32 cellular contexts compared by ENCODE assay signal in genomic region chr10:114180937-114181336, GRCh38. TPM values are rescaled to one million over a fixed set of nuclear protein-coding genes. Genes with fewer than 3 reads are reported as not detected.
A peak's percentile ranks its signal among the peaks of the same experiment; 100 is the strongest.
DNase-seq lines count a peak whose midpoint lies in the region; ATAC-seq and TF ChIP-seq lines count a peak whose summit lies in the region.
"Had no signal": no experiment of that assay in that cellular context is flagged by ENCODE, and none has a peak within 500 bp of the region (broad histone marks: within the 10 kb centered on the region; RNA-seq: fewer than 3 reads in every experiment).

No MANE protein-coding gene starts in this region.

- no peaks in the 10 kb centered on the region for H3K27me3 ChIP-seq in body of pancreas
- H3K27me3 ChIP-seq in left ventricle myocardium inferior (ENCODE audit: low read depth) = no peaks in the 10 kb centered on the region

- H3K27ac ChIP-seq in body of pancreas = no peak overlapping the region
- H3K27ac ChIP-seq in left ventricle myocardium inferior (replicated peaks) = no peak overlapping the region
- H3K27ac ChIP-seq: A549 had no signal

- TF ChIP-seq CTCF in body of pancreas (IDR thresholded peaks at IDR 0.05) (no peak), left ventricle myocardium inferior (IDR thresholded peaks at IDR 0.05; ENCODE audit: borderline replicate concordance) (no peak)

- no peaks in the 10 kb centered on the region for H3K9me3 Mint-ChIP-seq in activated naive CD4-positive, alpha-beta T cell treated with anti-CD3 and anti-CD28 coated beads, Interleukin-2, amount 50 U/mL, for 72 hours
- H3K9me3 Mint-ChIP-seq in activated T-helper 17 cell treated with anti-CD3 and anti-CD28 coated beads, Interleukin-2, amount 50 U/mL, for 72 hours = no peaks in the 10 kb centered on the region
- H3K9me3 Mint-ChIP-seq: CD8-positive, alpha-beta memory T cell; GM23338; H9; HFFc6 had no signal

- TF ChIP-seq POLR2A in body of pancreas (IDR thresholded peaks at IDR 0.05) = no peak

- no peaks in the 10 kb centered on the region for H3K36me3 Mint-ChIP-seq in activated naive CD4-positive, alpha-beta T cell treated with anti-CD3 and anti-CD28 coated beads, Interleukin-2, amount 50 U/mL, for 72 hours
- no peaks in the 10 kb centered on the region for H3K36me3 Mint-ChIP-seq in activated T-helper 17 cell treated with anti-CD3 and anti-CD28 coated beads, Interleukin-2, amount 50 U/mL, for 72 hours (ENCODE audit: low read depth)
- H3K36me3 Mint-ChIP-seq: CD8-positive, alpha-beta memory T cell had no signal

- H3K9me3 ChIP-seq in body of pancreas (no peaks in the 10 kb centered on the region), left ventricle myocardium inferior (replicated peaks) (no peaks in the 10 kb centered on the region)
- H3K9me3 ChIP-seq: A549 had no signal

- intact Hi-C loops in body of pancreas (cut with DNase I) (no loop called here), left ventricle myocardium inferior (cut with micrococcal nuclease) (no loop called here)

- peak; percentile 33 to 65 for ATAC-seq in activated naive CD4-positive, alpha-beta T cell treated with anti-CD3 and anti-CD28 coated beads, Interleukin-2, amount 50 U/mL, for 72 hours
- peak; percentile 50 for ATAC-seq in GM19351 (IDR thresholded peaks at IDR 0.05; ENCODE audit: unreplicated experiment)
- peak; percentile 74 for ATAC-seq in activated T-helper 17 cell treated with anti-CD3 and anti-CD28 coated beads, Interleukin-2, amount 50 U/mL, for 72 hours (replicated peaks)
- ATAC-seq in body of pancreas = no peak
- ATAC-seq: A549, HepG2, K562 had no signal

- H3K4me1 ChIP-seq in body of pancreas (peaks cover 15% of the 10 kb centered on the region), left ventricle myocardium inferior (peaks cover 11% of the 10 kb centered on the region)
- H3K4me1 ChIP-seq: A549 had no signal

- DNase-seq in activated naive CD4-positive, alpha-beta T cell treated with anti-CD3 and anti-CD28 coated beads, Interleukin-2, amount 50 U/mL, for 72 hours (ENCODE audit: low spot score in 2 of 2) = no peak
- no peak for DNase-seq in activated naive CD4-positive, alpha-beta T cell treated with anti-CD3 and anti-CD28 coated beads, Interleukin-2, amount 50 U/mL, for 16 hours
- DNase-seq in body of pancreas (no peak), left ventricle myocardium inferior (no peak), GF-D8 (lab: John Stamatoyannopoulos, UW) (no peak)
- DNase-seq: AML-193; C1 segment of cervical spinal cord; CD8-positive, alpha-beta memory T cell; DMS 273 treated with DMSO at 0.1 percent for 48 hours; DMS79; EL; GDM1; H9; HFFc6; Kasumi-1; NCI-H1092 treated with DMSO at 0.1 percent for 48 hours; NCI-H1436; NCI-H187; NCI-H2081 treated with DMSO at 0.1 percent for 48 hours; NCI-H2171; NCI-H226; NCI-H510A; NCI-H69; SHP77 treated with DMSO at 0.1 percent for 48 hours had no signal

- no peaks in the 10 kb centered on the region for H3K27me3 Mint-ChIP-seq in activated T-helper 17 cell treated with anti-CD3 and anti-CD28 coated beads, Interleukin-2, amount 50 U/mL, for 72 hours

- H3K27ac Mint-ChIP-seq in activated naive CD4-positive, alpha-beta T cell treated with anti-CD3 and anti-CD28 coated beads, Interleukin-2, amount 50 U/mL, for 72 hours = no peak overlapping the region
- peak overlapping the region; percentile 36 for H3K27ac Mint-ChIP-seq in activated T-helper 17 cell treated with anti-CD3 and anti-CD28 coated beads, Interleukin-2, amount 50 U/mL, for 72 hours
- H3K27ac Mint-ChIP-seq: CD8-positive, alpha-beta memory T cell; GM23338; HFFc6 had no signal

- WGBS in body of pancreas, 2 donors = 87% methylated on average over 3 of the region's 3 CpGs

- H3K36me3 ChIP-seq in body of pancreas (replicated peaks in 1 of 2; ENCODE audit: insufficient read depth in 1 of 2, low read depth in 2 of 2) = no peaks in the 10 kb centered on the region
- H3K36me3 ChIP-seq in left ventricle myocardium inferior = no peaks in the 10 kb centered on the region

- peaks cover 1% of the 10 kb centered on the region for H3K4me1 Mint-ChIP-seq in activated T-helper 17 cell treated with anti-CD3 and anti-CD28 coated beads, Interleukin-2, amount 50 U/mL, for 72 hours

- H3K4me3 ChIP-seq in body of pancreas (no peak overlapping the region), left ventricle myocardium inferior (no peak overlapping the region)
- H3K4me3 ChIP-seq: A549, GM23338, K562 had no signal

- no peak overlapping the region for H3K4me3 Mint-ChIP-seq in activated T-helper 17 cell treated with anti-CD3 and anti-CD28 coated beads, Interleukin-2, amount 50 U/mL, for 72 hours
- H3K4me3 Mint-ChIP-seq: GM23338, H9, HFFc6 had no signal

RNA-seq across cellular contexts. Expression of gene TDRD1, which starts 1.8 kb away (rescaled TPM):
- under 1 TPM; 0.20 to 0.31 TPM for total RNA-seq in activated naive CD4-positive, alpha-beta T cell treated with anti-CD3 and anti-CD28 coated beads, Interleukin-2, amount 50 U/mL, for 72 hours
- total RNA-seq in activated T-helper 17 cell treated with anti-CD3 and anti-CD28 coated beads, Interleukin-2, amount 50 U/mL, for 72 hours = under 1 TPM; 0.09 to 0.48 TPM
- total RNA-seq in body of pancreas = under 1 TPM; 0.78 to 0.99 TPM
- total RNA-seq in left ventricle myocardium inferior = 1.9 TPM
- total RNA-seq: HepG2, HFFc6, HT-29, K562, M059J had no signal

RNA-seq across cellular contexts. Expression of gene CCDC186, which starts 6.9 kb away (rescaled TPM):
- total RNA-seq in activated naive CD4-positive, alpha-beta T cell treated with anti-CD3 and anti-CD28 coated beads, Interleukin-2, amount 50 U/mL, for 72 hours = 10 to 100 TPM in 1 of 2 donors, 1 to 10 TPM in 1; 9.0 to 25.3 TPM
- 10 to 100 TPM; 10.8 to 14.8 TPM for total RNA-seq in activated T-helper 17 cell treated with anti-CD3 and anti-CD28 coated beads, Interleukin-2, amount 50 U/mL, for 72 hours
- 10 to 100 TPM; 42.3 to 53.4 TPM for total RNA-seq in body of pancreas
- total RNA-seq in left ventricle myocardium inferior = 18.8 TPM

RNA-seq across cellular contexts. Expression of gene VWA2, which starts 58.1 kb away (rescaled TPM):
- total RNA-seq in activated naive CD4-positive, alpha-beta T cell treated with anti-CD3 and anti-CD28 coated beads, Interleukin-2, amount 50 U/mL, for 72 hours = under 1 TPM in 1 of 2 donors, not detected in 1; 0.08 TPM
- not detected for total RNA-seq in activated T-helper 17 cell treated with anti-CD3 and anti-CD28 coated beads, Interleukin-2, amount 50 U/mL, for 72 hours
- 10 to 100 TPM; 10.5 to 15.3 TPM for total RNA-seq in body of pancreas
- total RNA-seq in left ventricle myocardium inferior = not detected
- total RNA-seq: CD8-positive, alpha-beta memory T cell; HepG2; K562; M059J had no signal

Comparison
In these comparisons a context has a peak if more than half of its experiments do, and no peak if none do; other contexts are left out.
1. RNA of gene VWA2, which starts 58.1 kb away (total RNA-seq): 10.5 to 15.3 TPM in body of pancreas; 0.08 TPM in activated naive CD4-positive, alpha-beta T cell treated with anti-CD3 and anti-CD28 coated beads, Interleukin-2, amount 50 U/mL, for 72 hours, not detected in activated T-helper 17 cell treated with anti-CD3 and anti-CD28 coated beads, Interleukin-2, amount 50 U/mL, for 72 hours and not detected in left ventricle myocardium inferior (single experiment); every median in the first group is over 10 times any median in the second.